ENCODE assay signal across 11 cellular contexts in genomic region chr4:184207734-184208607, GRCh38. TPM values are rescaled to one million over a fixed set of nuclear protein-coding genes. Genes with fewer than 3 reads are reported as not detected.
DNase-seq lines count a peak whose midpoint lies in the region; ATAC-seq, FAIRE-seq and TF ChIP-seq lines count a peak whose summit lies in the region.
"Not testable (repeated sequence)": the region's sequence is repeated elsewhere in the genome, so short reads cannot be mapped to it uniquely, and the experiment has no call there.
"Had no signal": no experiment of that assay in that cellular context is flagged by ENCODE, and none has a peak within 500 bp of the region (broad histone marks: within the 10 kb centered on the region; RNA-seq: fewer than 3 reads in every experiment).

No MANE protein-coding gene starts in this region.

- peaks cover 14% of the 10 kb centered on the region for H3K9me3 Mint-ChIP-seq in Caco-2 (ENCODE audit: unreplicated experiment)
- peaks cover 14% of the 10 kb centered on the region; the same call in 2 of the 3 replicates for H3K9me3 Mint-ChIP-seq in GM23338
- not testable (repeated sequence) for H3K9me3 Mint-ChIP-seq in astrocyte (ENCODE audit: unreplicated experiment); neural crest cell
- H3K9me3 Mint-ChIP-seq in endodermal cell = peaks cover 18% of the 10 kb centered on the region

- intact Hi-C loops in Caco-2 (cut with micrococcal nuclease; ENCODE audit: unreplicated experiment) = not testable (repeated sequence)

- TF ChIP-seq CTCF in Caco-2 (IDR thresholded peaks at IDR 0.05; ENCODE audit: insufficient read depth in 1 of 2, low read depth in 1 of 2, low read length in 1 of 2, severe bottlenecking in 1 of 2, unreplicated experiment in 1 of 2); GM23338 (conservative IDR thresholded peaks at IDR 0.05; ENCODE audit: low read depth in 2 of 2); astrocyte (IDR thresholded peaks at IDR 0.05; ENCODE audit: insufficient read depth, low read depth, low read length); endodermal cell (conservative IDR thresholded peaks at IDR 0.05); neural crest cell (conservative IDR thresholded peaks at IDR 0.05): not testable (repeated sequence)

- not testable (repeated sequence) for H3K27ac ChIP-seq in GM23338 (ENCODE audit: low read depth); HUES6 (ENCODE audit: low read depth, low read length); astrocyte (ENCODE audit: low read depth, low read length); endodermal cell (ENCODE audit: low read depth, low read length)

- H3K27me3 Mint-ChIP-seq in Caco-2 (ENCODE audit: insufficient read depth, unreplicated experiment); GM23338 (ENCODE audit: insufficient read depth, low read depth, poor library complexity); astrocyte (ENCODE audit: low read depth, unreplicated experiment); endodermal cell (ENCODE audit: insufficient read depth); neural crest cell (ENCODE audit: low read depth): not testable (repeated sequence)

- BruUV-seq in Caco-2 (replicated peaks; lab: Mats Ljungman, UMichigan) = not testable (repeated sequence)

- H3K9ac ChIP-seq in HUES6 (ENCODE audit: low read length) = peak overlapping the region; percentile 46
- not testable (repeated sequence) for H3K9ac ChIP-seq in astrocyte (ENCODE audit: low read length); endodermal cell (ENCODE audit: extremely low read depth, low read length, poor library complexity, severe bottlenecking)

- DNase-seq in Caco-2; astrocyte (ENCODE audit: low read depth); endodermal cell; neural crest cell (ENCODE audit: low read depth, low spot score): not testable (repeated sequence)
- DNase-seq in GM23338 (ENCODE audit: low spot score) (peak; percentile 22), iPS DF 19.7 (ENCODE audit: low read depth, low spot score) (peak; percentile 3)

- not testable (repeated sequence) for H3K9me3 ChIP-seq in Caco-2; astrocyte (ENCODE audit: insufficient read depth, low read depth, low read length); endodermal cell (ENCODE audit: control insufficient read depth, low read length)
- H3K9me3 ChIP-seq in HUES6 (ENCODE audit: control insufficient read depth, insufficient read depth, low read depth, low read length) = peaks cover 14% of the 10 kb centered on the region

- not testable (repeated sequence) for H3F3A ChIP-seq in GM23338 (replicated peaks; ENCODE audit: low read depth)

- not testable (repeated sequence) for H3K4me2 ChIP-seq in GM23338; astrocyte (ENCODE audit: low read length)

- H4K20me1 ChIP-seq in GM23338 (replicated peaks; ENCODE audit: insufficient read depth); astrocyte (ENCODE audit: insufficient read depth, low read length): not testable (repeated sequence)

- H3K4me3 ChIP-seq in Caco-2 (ENCODE audit: low read depth, low read length); GM23338; astrocyte (ENCODE audit: insufficient read depth, low read depth, low read length); endodermal cell (ENCODE audit: low read length): not testable (repeated sequence)
- H3K4me3 ChIP-seq in HUES6 (ENCODE audit: low read depth, low read length) = peak overlapping the region; percentile 52; the same call in 1 of the 2 replicates

- not testable (repeated sequence) for H3K4me1 ChIP-seq in Caco-2; GM23338 (ENCODE audit: insufficient read depth); HUES6 (ENCODE audit: control insufficient read depth, insufficient read depth, low read length); astrocyte (ENCODE audit: insufficient read depth, low read length); endodermal cell (ENCODE audit: control insufficient read depth, insufficient read depth, low read length)

- H3K79me2 ChIP-seq in GM23338 (replicated peaks; ENCODE audit: insufficient read depth); astrocyte (ENCODE audit: insufficient read depth, low read length): not testable (repeated sequence)

- not testable (repeated sequence) for H3K4me1 Mint-ChIP-seq in Caco-2 (ENCODE audit: low read depth, unreplicated experiment); astrocyte (ENCODE audit: low read depth, unreplicated experiment); endodermal cell
- peaks cover 16% of the 10 kb centered on the region for H3K4me1 Mint-ChIP-seq in GM23338
- peaks cover 18% of the 10 kb centered on the region for H3K4me1 Mint-ChIP-seq in neural crest cell

- H2AFZ ChIP-seq in GM23338 = peak overlapping the region; percentile 90
- H2AFZ ChIP-seq in astrocyte (ENCODE audit: low read depth, low read length) = not testable (repeated sequence)

- not testable (repeated sequence) for H3K36me3 ChIP-seq in Caco-2 (ENCODE audit: control insufficient read depth, insufficient read depth, low read length); GM23338 (ENCODE audit: insufficient read depth); HUES6 (ENCODE audit: control insufficient read depth, insufficient read depth, low read length); astrocyte (ENCODE audit: insufficient read depth, low read length); endodermal cell (ENCODE audit: control insufficient read depth, insufficient read depth, low read length)

- not testable (repeated sequence) for H3K36me3 Mint-ChIP-seq in Caco-2 (ENCODE audit: insufficient read depth, unreplicated experiment); astrocyte (ENCODE audit: low read depth, unreplicated experiment); endodermal cell (ENCODE audit: low read depth); neural crest cell (ENCODE audit: low read depth)
- H3K36me3 Mint-ChIP-seq in GM23338 (ENCODE audit: low read depth) = peaks cover 12% of the 10 kb centered on the region

- CTCF ChIA-PET in Caco-2 (lab: Charles Lee) = not testable (repeated sequence)

- POLR2A ChIA-PET in Caco-2 (lab: Charles Lee) = interaction anchor here (0.6 kb wide), 1 partner anchor 266 kb away, joined by 6 read pairs; the partner anchor contains the start of gene IRF2

- not testable (repeated sequence) for H3K4me3 Mint-ChIP-seq in Caco-2 (ENCODE audit: unreplicated experiment); astrocyte (ENCODE audit: unreplicated experiment)
- H3K4me3 Mint-ChIP-seq in GM23338 = peak overlapping the region; percentile 50; the same call in 1 of the 3 replicates
- H3K4me3 Mint-ChIP-seq in endodermal cell = peak overlapping the region; percentile 25
- peak overlapping the region; percentile 78 for H3K4me3 Mint-ChIP-seq in neural crest cell

- H3K27ac Mint-ChIP-seq in Caco-2 (ENCODE audit: unreplicated experiment) = peak overlapping the region; percentile 47
- not testable (repeated sequence) for H3K27ac Mint-ChIP-seq in GM23338; endodermal cell; neural crest cell (ENCODE audit: unreplicated experiment)
- peak overlapping the region; percentile 41 for H3K27ac Mint-ChIP-seq in astrocyte (ENCODE audit: unreplicated experiment)

- FAIRE-seq in astrocyte (lab: Jason Lieb, UNC) = not testable (repeated sequence)

- H3K27me3 ChIP-seq in Caco-2 (replicated peaks; ENCODE audit: control insufficient read depth, insufficient read depth, low read length); GM23338 (ENCODE audit: insufficient read depth); HUES6 (ENCODE audit: control insufficient read depth, insufficient read depth, low read length); astrocyte (ENCODE audit: insufficient read depth, low read length); endodermal cell (ENCODE audit: control insufficient read depth, insufficient read depth, low read length, poor library complexity, severe bottlenecking): not testable (repeated sequence)

- not testable (repeated sequence) for H3K9me2 ChIP-seq in GM23338 (ENCODE audit: insufficient read depth)

- WGBS in endodermal cell (ENCODE audit: insufficient coverage in 1 of 2, insufficient read length in 1 of 2), 2 experiments = 86 to 88% methylated on average over 4 to 23 of the region's 33 CpGs

- ATAC-seq in GM23338 = not testable (repeated sequence)

RNA-seq across cellular contexts. Expression of gene ENPP6, which starts 9.7 kb away (rescaled TPM):
- total RNA-seq in Caco-2 (2022) (not detected in 2 replicates), astrocyte (0.50 TPM in 1 of 2 replicates, not detected in the other), endodermal cell (under 1 TPM in 1 of 2 donors, not detected in 1; 0.07 TPM), neural crest cell (not detected in 2 replicates)
- 0.23 TPM in 1 of 2 replicates, not detected in the other for total RNA-seq in GM23338 (2014; rRNA removed; shearing (Covaris generic))
- 0.05 and 0.11 TPM in 2 replicates for polyA plus RNA-seq in GM23338 (2016; fragmentation: Nextera tagmentation; extraction: Ambion mirVana)
- 0.11 TPM for polyA plus RNA-seq in endodermal cell (2013, experiment 1 of 2)
- not detected for polyA plus RNA-seq in endodermal cell (2013, experiment 2 of 2)
- total RNA-seq: B cell; CD4-positive, CD25-positive, alpha-beta regulatory T cell; CD8-positive, alpha-beta T cell; H4 had no signal
- polyA plus RNA-seq: CD4-positive, CD25-positive, alpha-beta regulatory T cell had no signal
